25 cellular contexts compared by ENCODE assay signal in genomic region chr20:17976305-17976704, GRCh38.
"Had no signal": no experiment of that assay in that cellular context is flagged by ENCODE, and none has a peak within 500 bp of the region (broad histone marks: within the 10 kb centered on the region; RNA-seq: fewer than 3 reads in every experiment).

No MANE protein-coding gene starts in this region.

- ATAC-seq: activated CD4-positive, alpha-beta T cell treated with anti-CD3 and anti-CD28 coated beads for 36 hours; activated T-helper 17 cell treated with anti-CD3 and anti-CD28 coated beads, Interleukin-2, amount 50 U/mL, for 72 hours; K562; SK-N-SH treated with all-trans-retinoic acid at 6 μM for 48 hours had no signal

- H3K27ac Mint-ChIP-seq: activated CD4-positive, alpha-beta memory T cell treated with anti-CD3 and anti-CD28 coated beads for 36 hours; activated CD4-positive, alpha-beta T cell treated with anti-CD3 and anti-CD28 coated beads for 36 hours; activated naive CD4-positive, alpha-beta T cell treated with anti-CD3 and anti-CD28 coated beads for 36 hours; activated naive CD8-positive, alpha-beta T cell; activated T-helper 17 cell treated with anti-CD3 and anti-CD28 coated beads, Interleukin-2, amount 50 U/mL, for 72 hours had no signal

- H3K9me3 Mint-ChIP-seq: activated CD4-positive, alpha-beta memory T cell treated with anti-CD3 and anti-CD28 coated beads for 36 hours; activated naive CD4-positive, alpha-beta T cell treated with anti-CD3 and anti-CD28 coated beads for 36 hours; activated T-helper 17 cell treated with anti-CD3 and anti-CD28 coated beads, Interleukin-2, amount 50 U/mL, for 72 hours had no signal

- H3K27me3 ChIP-seq: brain microvascular endothelial cell, cardiac muscle cell, Peyer's patch, SJCRH30 had no signal

- DNase-seq: activated CD4-positive, alpha-beta memory T cell treated with anti-CD3 and anti-CD28 coated beads for 36 hours; activated CD4-positive, alpha-beta T cell treated with anti-CD3 and anti-CD28 coated beads for 36 hours; activated gamma-delta T cell; activated naive CD4-positive, alpha-beta T cell treated with anti-CD3 and anti-CD28 coated beads for 36 hours; activated T-cell treated with anti-CD3 and anti-CD28 coated beads, Interleukin-2, amount 50 U/mL, for 48 hours; amygdala; brain microvascular endothelial cell; Karpas-422; NCI-H1105 treated with DMSO at 0.1 percent for 48 hours; NCI-H1436 treated with DMSO at 0.1 percent for 48 hours; NCI-H187 treated with DMSO at 0.1 percent for 48 hours; NCI-H2081 treated with DMSO at 0.1 percent for 48 hours; NCI-H446; NCI-H524; Peyer's patch; Right ventricle myocardium superior; SJCRH30; SW 1271; T-helper 9 cell had no signal

- FAIRE-seq: K562, TTC549 had no signal

- H3K4me3 ChIP-seq: cardiac muscle cell, K562, Peyer's patch, SJCRH30 had no signal

- H3K9me3 ChIP-seq: Peyer's patch, SJCRH30 had no signal

- H3K27ac ChIP-seq: brain microvascular endothelial cell, cardiac muscle cell, Peyer's patch, SJCRH30 had no signal

- H3K27me3 Mint-ChIP-seq: activated CD4-positive, alpha-beta memory T cell treated with anti-CD3 and anti-CD28 coated beads for 36 hours; activated CD4-positive, alpha-beta T cell treated with anti-CD3 and anti-CD28 coated beads for 36 hours; activated naive CD8-positive, alpha-beta T cell; activated T-helper 17 cell treated with anti-CD3 and anti-CD28 coated beads, Interleukin-2, amount 50 U/mL, for 72 hours had no signal

- H3K4me3 Mint-ChIP-seq: activated CD4-positive, alpha-beta memory T cell treated with anti-CD3 and anti-CD28 coated beads for 36 hours; activated CD4-positive, alpha-beta T cell treated with anti-CD3 and anti-CD28 coated beads for 36 hours; activated naive CD4-positive, alpha-beta T cell treated with anti-CD3 and anti-CD28 coated beads for 36 hours; activated naive CD8-positive, alpha-beta T cell; activated T-helper 17 cell treated with anti-CD3 and anti-CD28 coated beads, Interleukin-2, amount 50 U/mL, for 72 hours had no signal
